19 cellular contexts compared by ENCODE assay signal in the genomic region with DNA sequence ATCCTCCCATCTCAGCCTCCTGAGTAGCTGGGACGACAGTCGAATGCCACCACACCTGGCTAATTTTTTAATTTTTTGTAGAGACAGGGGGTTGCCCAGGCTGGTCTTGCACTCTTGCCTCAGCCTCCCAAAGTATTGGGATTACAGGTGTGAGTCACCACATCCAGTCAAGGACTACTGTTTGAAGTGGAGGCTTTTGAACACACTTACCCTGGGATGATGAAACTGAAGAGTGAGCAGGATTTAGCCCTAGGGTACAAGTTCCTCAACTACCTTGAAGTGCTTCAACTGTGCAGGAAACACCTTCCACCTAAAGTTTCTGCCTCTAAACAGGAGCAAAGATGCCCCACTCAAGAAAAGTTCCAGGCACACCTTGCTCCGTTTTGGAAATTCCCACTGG. TPM values are rescaled to one million over a fixed set of nuclear protein-coding genes. Genes with fewer than 3 reads are reported as not detected.
"Had no signal": no experiment of that assay in that cellular context is flagged by ENCODE, and none has a peak within 500 bp of the region (broad histone marks: within the 10 kb centered on the region; RNA-seq: fewer than 3 reads in every experiment).

No MANE protein-coding gene starts in this region.

- FAIRE-seq: astrocyte, endothelial cell of umbilical vein, pancreas, urothelium cell line had no signal

- H3K27ac ChIP-seq: adrenal gland, pancreas, spleen had no signal

- DNase-seq: activated CD4-positive, CD25-positive, alpha-beta regulatory T cell treated with anti-CD3 and anti-CD28 coated beads, Interleukin-2, amount 50 U/mL, for 72 hours; activated CD8-positive, alpha-beta memory T cell treated with anti-CD3 and anti-CD28 coated beads for 24 hours; activated CD8-positive, alpha-beta memory T cell treated with anti-CD3 and anti-CD28 coated beads, Interleukin-2, amount 50 U/mL, for 48 hours; activated gamma-delta T cell; activated T-cell treated with anti-CD3 and anti-CD28 coated beads, Interleukin-2, amount 50 U/mL, for 72 hours; adrenal gland; dermis blood vessel endothelial cell; effector memory CD4-positive, alpha-beta T cell; natural killer cell; pancreas; spleen; stimulated activated naive B cell treated with anti-CD40 and anti-IgM and Interleukin-4, amounts not matched to agents 10 μg/mL and 1 μg/mL and 100 μg/mL, for 72 hours; T1000 had no signal

- H3K9me3 ChIP-seq: adrenal gland, pancreas, spleen had no signal

- H3K36me3 ChIP-seq: adrenal gland, pancreas, spleen had no signal

- H3K4me3 ChIP-seq: adrenal gland, pancreas, spleen had no signal

- ATAC-seq: activated naive CD4-positive, alpha-beta T cell treated with anti-CD3 and anti-CD28 coated beads, Interleukin-2, amount 50 U/mL, for 72 hours; activated T-cell treated with anti-CD3 and anti-CD28 coated beads, Interleukin-2, amount 50 U/mL, for 72 hours; natural killer cell; pancreas; stimulated activated naive B cell treated with anti-CD40 and anti-IgM and Interleukin-4, amounts not matched to agents 10 μg/mL and 1 μg/mL and 100 μg/mL, for 72 hours had no signal

- H3K27me3 ChIP-seq: adrenal gland, pancreas had no signal

RNA-seq across cellular contexts. Expression of gene PARD6B, which starts 15.7 kb away (rescaled TPM):
- total RNA-seq: endothelial cell of umbilical vein had no signal

RNA-seq across cellular contexts. Expression of gene RIPOR3, which starts 24.4 kb away (rescaled TPM):
- total RNA-seq: endothelial cell of umbilical vein; pulmonary artery endothelial cell; T-helper 1 cell treated with Interleukin-12 subunit alpha and Interleukin-12 subunit beta and Interleukin-4 antibody, amounts not matched to agents 30 ng/mL and 1 ng/mL, for 36 hours had no signal
- polyA plus RNA-seq: endothelial cell of umbilical vein had no signal
